9 cellular contexts compared by ENCODE assay signal in the genomic region with DNA sequence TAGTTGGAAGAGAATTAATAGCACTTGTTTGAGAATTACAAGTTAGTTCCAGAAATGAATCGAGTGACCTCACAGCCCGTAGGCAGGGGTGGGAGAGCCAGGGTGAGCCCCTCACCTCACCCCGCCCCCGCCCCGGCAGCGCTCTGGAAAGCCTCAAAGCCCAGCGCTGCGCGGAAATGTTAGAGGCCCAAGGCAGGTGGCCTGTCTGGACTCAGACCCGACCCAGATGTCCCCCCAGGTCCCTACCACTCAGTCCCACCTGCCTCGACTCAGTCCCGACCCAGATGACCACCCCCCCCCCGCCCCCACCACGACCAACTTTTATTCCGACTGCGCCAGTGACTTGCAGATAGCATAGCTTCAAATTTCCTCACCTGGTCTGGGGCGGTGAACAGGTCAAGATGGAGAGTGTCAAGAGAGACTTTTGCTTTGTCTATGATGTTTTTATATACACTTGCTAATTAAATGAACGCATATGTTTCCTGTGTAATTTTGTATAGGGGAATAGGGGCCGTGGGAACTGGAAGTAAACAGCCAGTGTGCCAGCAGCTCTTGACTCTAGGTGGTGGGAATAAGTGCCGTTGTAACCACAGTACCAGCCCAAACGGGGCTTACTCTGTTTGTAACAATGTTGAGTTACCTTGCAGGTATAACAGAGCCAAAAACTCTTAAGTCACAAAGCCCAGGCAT. TPM values are rescaled to one million over a fixed set of nuclear protein-coding genes. Genes with fewer than 3 reads are reported as not detected.
A peak's percentile ranks its signal among the peaks of the same experiment; 100 is the strongest.
DNase-seq lines count a peak whose midpoint lies in the region; TF ChIP-seq lines count a peak whose summit lies in the region.
"Had no signal": no experiment of that assay in that cellular context is flagged by ENCODE, and none has a peak within 500 bp of the region (broad histone marks: within the 10 kb centered on the region; RNA-seq: fewer than 3 reads in every experiment).

No MANE protein-coding gene starts in this region.

- DNase-seq in AG09309 (ENCODE audit: low read depth) (no peak), NCI-H748 treated with DMSO at 0.1 percent for 48 hours (lab: John Stamatoyannopoulos, UW) (peak; percentile 15), endodermal cell (peak; percentile 40), foreskin melanocyte (no peak), COR-L47 (lab: John Stamatoyannopoulos, UW) (no peak), GM20000 (ENCODE audit: low spot score) (no peak)
- no peak for DNase-seq in activated CD4-positive, CD25-positive, alpha-beta regulatory T cell treated with anti-CD3 and anti-CD28 coated beads, Interleukin-2, amount 50 U/mL, for 72 hours

- H3K27me3 Mint-ChIP-seq in endodermal cell (ENCODE audit: insufficient read depth) (peaks cover 38% of the 10 kb centered on the region), nephron (ENCODE audit: low read depth) (peaks cover 12% of the 10 kb centered on the region)

- 56 to 81% methylated on average over 5 to 19 of the region's 21 CpGs for WGBS in endodermal cell (ENCODE audit: insufficient coverage in 1 of 2, insufficient read length in 1 of 2), 2 experiments

- TF ChIP-seq CTCF in AG09309 (IDR thresholded peaks at IDR 0.05; ENCODE audit: control insufficient read depth, insufficient read depth, low read depth, low read length, missing control alignments) (no peak), endodermal cell (conservative IDR thresholded peaks at IDR 0.05) (no peak), nephron (IDR thresholded peaks at IDR 0.05; ENCODE audit: unreplicated experiment in 3 of 3) (no peak), GM20000 (IDR thresholded peaks at IDR 0.05; ENCODE audit: extremely low read depth, missing control alignments) (no peak)

- H3K27ac ChIP-seq in endodermal cell (ENCODE audit: low read depth, low read length): no peak overlapping the region
- H3K27ac ChIP-seq: KMS-11 had no signal

- no peak overlapping the region for H3K9ac ChIP-seq in endodermal cell (ENCODE audit: extremely low read depth, low read length, poor library complexity, severe bottlenecking)
- H3K9ac ChIP-seq: KMS-11 had no signal

- H3K4me1 Mint-ChIP-seq in endodermal cell (peaks cover 16% of the 10 kb centered on the region), nephron (peaks cover 32% of the 10 kb centered on the region)

- H3K9me3 Mint-ChIP-seq in endodermal cell (no peaks in the 10 kb centered on the region), nephron (no peaks in the 10 kb centered on the region)

- H3K4me3 ChIP-seq in AG09309 (ENCODE audit: control insufficient read depth, low read depth, low read length) (peak overlapping the region; percentile 90), endodermal cell (ENCODE audit: low read length) (peak overlapping the region; percentile 71)

- H3K4me3 Mint-ChIP-seq in endodermal cell (peak overlapping the region; percentile 51), nephron (peak overlapping the region; percentile 68 to 84 (median 84))

- no peaks in the 10 kb centered on the region for H3K36me3 ChIP-seq in endodermal cell (ENCODE audit: control insufficient read depth, insufficient read depth, low read length)

- H3K27ac Mint-ChIP-seq in endodermal cell (no peak overlapping the region), nephron (peak overlapping the region; percentile 49 to 88 (median 59))

- no peaks in the 10 kb centered on the region for H3K36me3 Mint-ChIP-seq in endodermal cell (ENCODE audit: low read depth)
- H3K36me3 Mint-ChIP-seq in nephron (ENCODE audit: low read depth): no peaks in the 10 kb centered on the region

- H3K27me3 ChIP-seq in endodermal cell (ENCODE audit: control insufficient read depth, insufficient read depth, low read length, poor library complexity, severe bottlenecking): peaks cover 43% of the 10 kb centered on the region

- no peaks in the 10 kb centered on the region for H3K4me1 ChIP-seq in endodermal cell (ENCODE audit: control insufficient read depth, insufficient read depth, low read length)

- H3K9me3 ChIP-seq in endodermal cell (ENCODE audit: control insufficient read depth, low read length): no peaks in the 10 kb centered on the region

RNA-seq across cellular contexts. Expression of gene PXDC1, which starts 1.2 kb away (rescaled TPM):
- total RNA-seq in endodermal cell: 1 to 10 TPM; 3.3 to 4.6 TPM
- 8.0 TPM for polyA plus RNA-seq in endodermal cell (2013, experiment 1 of 2)
- 9.8 TPM for polyA plus RNA-seq in endodermal cell (2013, experiment 2 of 2)

Comparison
In these comparisons a context has a peak if more than half of its experiments do, and no peak if none do; other contexts are left out.
1. DNase-seq: peak in NCI-H748 treated with DMSO at 0.1 percent for 48 hours (single experiment) and endodermal cell (single experiment); none in AG09309 (single experiment), foreskin melanocyte (single experiment), COR-L47 (single experiment), GM20000 (single experiment) and activated CD4-positive, CD25-positive, alpha-beta regulatory T cell treated with anti-CD3 and anti-CD28 coated beads, Interleukin-2, amount 50 U/mL, for 72 hours (single experiment).